22 cellular contexts compared by ENCODE assay signal in genomic region chr2:67346718-67347407, GRCh38. TPM values are rescaled to one million over a fixed set of nuclear protein-coding genes. Genes with fewer than 3 reads are reported as not detected.
DNase-seq lines count a peak whose midpoint lies in the region; ATAC-seq and TF ChIP-seq lines count a peak whose summit lies in the region.
"Had no signal": no experiment of that assay in that cellular context is flagged by ENCODE, and none has a peak within 500 bp of the region (broad histone marks: within the 10 kb centered on the region; RNA-seq: fewer than 3 reads in every experiment).

No MANE protein-coding gene starts in this region.

- no peak overlapping the region for H3K27ac Mint-ChIP-seq in endothelial cell (ENCODE audit: unreplicated experiment)
- H3K27ac Mint-ChIP-seq in activated T-helper 2 cell treated with anti-CD3 and anti-CD28 coated beads, Interferon-gamma antibody, Interleukin-2, Interleukin-4, amounts not matched to agents 10 μg/mL and 5 μg/mL and 100 μg/mL, durations not matched to agents 14 hours and 24 hours and 36 hours = no peak overlapping the region
- H3K27ac Mint-ChIP-seq: activated CD4-positive, alpha-beta T cell treated with anti-CD3 and anti-CD28 coated beads, Interleukin-2, amount 10 ng/mL, durations not matched to agents 24 days and 14 days; B cell had no signal

- no peak overlapping the region for H3K4me3 ChIP-seq in PC-9
- no peak overlapping the region for H3K4me3 ChIP-seq in epithelial cell of esophagus (ENCODE audit: low read length)
- H3K4me3 ChIP-seq in osteoblast (ENCODE audit: insufficient read depth, low read length) = no peak overlapping the region
- H3K4me3 ChIP-seq: HAP-1 had no signal

- TF ChIP-seq CTCF in PC-9 (conservative IDR thresholded peaks at IDR 0.05) (no peak), epithelial cell of esophagus (IDR thresholded peaks at IDR 0.05; ENCODE audit: insufficient read depth, low read depth, low read length, missing control alignments) (no peak), osteoblast (IDR thresholded peaks at IDR 0.05; ENCODE audit: extremely low read depth, low read depth, low read length) (no peak), endothelial cell (IDR thresholded peaks at IDR 0.05; ENCODE audit: unreplicated experiment) (no peak)

- peak; percentile 10 for DNase-seq in H4 (ENCODE audit: low spot score)
- DNase-seq in PC-9 = peak in 1 of 2 experiments; percentile 45
- DNase-seq in epithelial cell of esophagus (ENCODE audit: low read depth) = peak; percentile 92
- peak; percentile 6 for DNase-seq in osteoblast (ENCODE audit: insufficient read length, low spot score, missing footprints)
- no peak for DNase-seq in endothelial cell (ENCODE audit: low spot score)
- no peak for DNase-seq in activated T-helper 2 cell treated with anti-CD3 and anti-CD28 coated beads, Interferon-gamma antibody, Interleukin-2, Interleukin-4, amounts not matched to agents 10 μg/mL and 5 μg/mL and 100 μg/mL, durations not matched to agents 14 hours and 24 hours and 36 hours (ENCODE audit: low spot score)
- DNase-seq in substantia nigra (lab: John Stamatoyannopoulos, UW) = no peak
- DNase-seq: activated CD4-positive, alpha-beta T cell treated with anti-CD3 and anti-CD28 coated beads, Interleukin-2, amount 10 ng/mL, durations not matched to agents 24 days and 14 days; activated CD8-positive, alpha-beta memory T cell treated with anti-CD3 and anti-CD28 coated beads, Interleukin-2, amount 50 U/mL, for 48 hours; activated gamma-delta T cell; anterior cingulate cortex; COR-L47; Karpas-422; left ventricle myocardium superior; NCI-H1417 treated with DMSO at 0.1 percent for 48 hours; NCI-H2171 treated with DMSO at 0.1 percent for 48 hours; NCI-H748 treated with DMSO at 0.1 percent for 48 hours; right cardiac atrium; RPMI8226 had no signal

- CTCF ChIA-PET in PC-9 (lab: Charles Lee) = no interaction called here

- BruUV-seq in PC-9 (replicated peaks; lab: Mats Ljungman, UMichigan) = no TSS peak

- H3K4me1 Mint-ChIP-seq in endothelial cell (ENCODE audit: unreplicated experiment) = no peaks in the 10 kb centered on the region
- H3K4me1 Mint-ChIP-seq in activated T-helper 2 cell treated with anti-CD3 and anti-CD28 coated beads, Interferon-gamma antibody, Interleukin-2, Interleukin-4, amounts not matched to agents 10 μg/mL and 5 μg/mL and 100 μg/mL, durations not matched to agents 14 hours and 24 hours and 36 hours (ENCODE audit: low read depth) = no peaks in the 10 kb centered on the region
- H3K4me1 Mint-ChIP-seq: activated CD4-positive, alpha-beta T cell treated with anti-CD3 and anti-CD28 coated beads, Interleukin-2, amount 10 ng/mL, durations not matched to agents 24 days and 14 days; B cell had no signal

- H3K4me3 Mint-ChIP-seq in endothelial cell (ENCODE audit: unreplicated experiment) = no peak overlapping the region
- no peak overlapping the region for H3K4me3 Mint-ChIP-seq in activated T-helper 2 cell treated with anti-CD3 and anti-CD28 coated beads, Interferon-gamma antibody, Interleukin-2, Interleukin-4, amounts not matched to agents 10 μg/mL and 5 μg/mL and 100 μg/mL, durations not matched to agents 14 hours and 24 hours and 36 hours (ENCODE audit: low read depth)
- H3K4me3 Mint-ChIP-seq: activated CD4-positive, alpha-beta T cell treated with anti-CD3 and anti-CD28 coated beads, Interleukin-2, amount 10 ng/mL, durations not matched to agents 24 days and 14 days; B cell had no signal

- no peaks in the 10 kb centered on the region for H3K27me3 Mint-ChIP-seq in endothelial cell (ENCODE audit: unreplicated experiment)
- H3K27me3 Mint-ChIP-seq in activated T-helper 2 cell treated with anti-CD3 and anti-CD28 coated beads, Interferon-gamma antibody, Interleukin-2, Interleukin-4, amounts not matched to agents 10 μg/mL and 5 μg/mL and 100 μg/mL, durations not matched to agents 14 hours and 24 hours and 36 hours (ENCODE audit: low read depth) = no peaks in the 10 kb centered on the region

- ATAC-seq in HG03460 (IDR thresholded peaks at IDR 0.05; ENCODE audit: unreplicated experiment) = no peak
- ATAC-seq: left ventricle myocardium superior, right cardiac atrium had no signal

- 0 out of 2 replicates have a peak overlapping the region, but pooled peaks have one; percentile 20 for H3K4me2 ChIP-seq in PC-9
- no peak overlapping the region for H3K4me2 ChIP-seq in osteoblast (ENCODE audit: insufficient read depth, low read length)

- H3K79me2 ChIP-seq in PC-9 (ENCODE audit: low read depth) (no peaks in the 10 kb centered on the region), osteoblast (ENCODE audit: insufficient read depth, low read length) (no peaks in the 10 kb centered on the region)

- intact Hi-C loops in PC-9 (cut with micrococcal nuclease; ENCODE audit: unreplicated experiment) = no loop called here
- intact Hi-C loops in activated T-helper 2 cell treated with anti-CD3 and anti-CD28 coated beads, Interferon-gamma antibody, Interleukin-2, Interleukin-4, amounts not matched to agents 10 μg/mL and 5 μg/mL and 100 μg/mL, durations not matched to agents 14 hours and 24 hours and 36 hours (cut with micrococcal nuclease) = no loop called here

- H3K27me3 ChIP-seq in PC-9 (ENCODE audit: insufficient read depth, low read depth) (no peaks in the 10 kb centered on the region), osteoblast (ENCODE audit: insufficient read depth, low read length) (no peaks in the 10 kb centered on the region)

- no peaks in the 10 kb centered on the region for H3F3A ChIP-seq in PC-9 (ENCODE audit: insufficient read depth, low read depth)

- H3K9me3 ChIP-seq in PC-9 (ENCODE audit: insufficient read depth, low read depth) (peaks cover 13% of the 10 kb centered on the region), osteoblast (ENCODE audit: low read depth, low read length) (no peaks in the 10 kb centered on the region)
- H3K9me3 ChIP-seq: HAP-1 had no signal

- H2AFZ ChIP-seq in PC-9 (no peak overlapping the region), osteoblast (ENCODE audit: low read length) (no peak overlapping the region)

- H3K27ac ChIP-seq in PC-9 (no peak overlapping the region), osteoblast (ENCODE audit: low read depth, low read length) (no peak overlapping the region), substantia nigra (ENCODE audit: low read depth, low read length, poor library complexity, severe bottlenecking) (no peak overlapping the region)

- no peaks in the 10 kb centered on the region for H3K36me3 Mint-ChIP-seq in endothelial cell (ENCODE audit: low read depth, unreplicated experiment)
- no peaks in the 10 kb centered on the region for H3K36me3 Mint-ChIP-seq in activated T-helper 2 cell treated with anti-CD3 and anti-CD28 coated beads, Interferon-gamma antibody, Interleukin-2, Interleukin-4, amounts not matched to agents 10 μg/mL and 5 μg/mL and 100 μg/mL, durations not matched to agents 14 hours and 24 hours and 36 hours (ENCODE audit: low read depth)

- POLR2A ChIA-PET in PC-9 (lab: Charles Lee; ENCODE audit: unreplicated experiment) = no interaction called here

- H3K9me2 ChIP-seq in PC-9 (ENCODE audit: insufficient read depth) = no peaks in the 10 kb centered on the region

- H3K9me3 Mint-ChIP-seq in endothelial cell (ENCODE audit: unreplicated experiment) = no peaks in the 10 kb centered on the region
- no peaks in the 10 kb centered on the region for H3K9me3 Mint-ChIP-seq in activated T-helper 2 cell treated with anti-CD3 and anti-CD28 coated beads, Interferon-gamma antibody, Interleukin-2, Interleukin-4, amounts not matched to agents 10 μg/mL and 5 μg/mL and 100 μg/mL, durations not matched to agents 14 hours and 24 hours and 36 hours

- H3K4me1 ChIP-seq in PC-9 (replicated peaks; ENCODE audit: insufficient read depth) = no peaks in the 10 kb centered on the region; the same call in 1 of the 2 replicates
- H3K4me1 ChIP-seq in osteoblast (ENCODE audit: insufficient read depth, low read length) = no peaks in the 10 kb centered on the region
- H3K4me1 ChIP-seq: HAP-1 had no signal

- H4K20me1 ChIP-seq in PC-9 (ENCODE audit: insufficient read depth) = no peaks in the 10 kb centered on the region
- no peaks in the 10 kb centered on the region for H4K20me1 ChIP-seq in osteoblast (ENCODE audit: insufficient read depth, low read length)

- H3K36me3 ChIP-seq in PC-9 (ENCODE audit: low read depth) (no peaks in the 10 kb centered on the region), osteoblast (ENCODE audit: insufficient read depth, low read length) (no peaks in the 10 kb centered on the region)
- H3K36me3 ChIP-seq: HAP-1 had no signal

RNA-seq across cellular contexts. Expression of gene ETAA1, which starts 50.3 kb away (rescaled TPM):
- total RNA-seq in H4 (2014; rRNA removed; shearing (Covaris generic)) = 9.9 and 13.0 TPM in 2 replicates
- total RNA-seq in PC-9 (2021) = 17.1 and 25.3 TPM in 2 replicates
- 20.6 and 22.1 TPM in 2 replicates for total RNA-seq in osteoblast
- 12.6 TPM for total RNA-seq in endothelial cell (ENCODE audit: unreplicated experiment)
- total RNA-seq in activated T-helper 2 cell treated with anti-CD3 and anti-CD28 coated beads, Interferon-gamma antibody, Interleukin-2, Interleukin-4, amounts not matched to agents 10 μg/mL and 5 μg/mL and 100 μg/mL, durations not matched to agents 14 hours and 24 hours and 36 hours = 11.1 and 12.0 TPM in 2 replicates

Comparison
In these comparisons a context has a peak if more than half of its experiments do, and no peak if none do; other contexts are left out.
1. DNase-seq: peak in H4 (single experiment), epithelial cell of esophagus (single experiment) and osteoblast (single experiment); none in endothelial cell (single experiment), activated T-helper 2 cell treated with anti-CD3 and anti-CD28 coated beads, Interferon-gamma antibody, Interleukin-2, Interleukin-4, amounts not matched to agents 10 μg/mL and 5 μg/mL and 100 μg/mL, durations not matched to agents 14 hours and 24 hours and 36 hours (single experiment) and substantia nigra (0 of 49).